Comparison of ENCODE assay signal across 1 cellular context in the genomic region with DNA sequence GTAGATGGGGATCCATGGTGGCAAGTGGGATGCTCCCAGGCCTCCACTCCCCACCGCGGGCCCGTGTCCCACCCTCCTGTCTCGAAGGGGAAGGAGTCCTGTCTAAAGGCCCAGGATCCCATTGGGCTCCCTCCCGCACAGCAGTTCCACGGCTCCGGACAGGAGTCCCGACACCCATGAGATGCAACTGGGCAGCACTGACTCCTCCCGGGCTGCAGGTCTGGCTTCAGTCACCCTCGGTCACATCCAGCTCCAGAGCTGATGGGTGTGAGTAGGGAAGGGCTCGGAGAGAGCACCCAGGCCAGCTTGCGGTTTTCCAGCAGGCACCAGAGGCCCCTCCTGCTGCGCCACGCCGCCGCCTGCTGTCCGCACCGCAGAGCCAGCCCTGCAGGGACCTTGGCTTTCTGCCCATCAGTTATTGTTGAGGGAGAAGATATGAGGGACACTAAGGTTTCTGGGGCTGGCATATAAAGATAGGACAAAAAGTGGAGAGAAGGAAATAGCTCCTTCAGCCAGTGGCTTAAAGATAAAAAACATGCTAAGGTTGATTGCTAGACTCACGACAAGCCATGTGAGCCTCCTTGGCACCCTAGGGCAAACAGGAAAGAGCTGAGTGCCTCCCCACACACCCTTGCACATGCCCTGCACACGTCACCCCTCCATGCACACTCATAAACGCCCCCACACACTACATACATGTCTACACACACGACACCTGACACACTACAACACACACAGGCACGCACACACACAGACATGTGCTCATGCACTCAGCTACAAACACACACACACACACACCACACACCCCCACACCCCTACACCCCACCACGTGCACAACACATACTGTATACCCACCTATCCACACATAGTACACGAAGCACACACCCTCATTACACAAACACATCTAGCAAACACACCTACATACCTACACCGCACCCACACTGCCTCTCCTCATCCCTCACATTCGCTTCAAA.
A peak's percentile ranks its signal among the peaks of the same experiment; 100 is the strongest.
TF ChIP-seq lines count a peak whose summit lies in the region.

No MANE protein-coding gene starts in this region.

TF ChIP-seq in K562, 482 proteins besides CTCF, POLR2A, EP300 and RAD21 (continued from another document):
- TF ChIP-seq, protein P1, sequence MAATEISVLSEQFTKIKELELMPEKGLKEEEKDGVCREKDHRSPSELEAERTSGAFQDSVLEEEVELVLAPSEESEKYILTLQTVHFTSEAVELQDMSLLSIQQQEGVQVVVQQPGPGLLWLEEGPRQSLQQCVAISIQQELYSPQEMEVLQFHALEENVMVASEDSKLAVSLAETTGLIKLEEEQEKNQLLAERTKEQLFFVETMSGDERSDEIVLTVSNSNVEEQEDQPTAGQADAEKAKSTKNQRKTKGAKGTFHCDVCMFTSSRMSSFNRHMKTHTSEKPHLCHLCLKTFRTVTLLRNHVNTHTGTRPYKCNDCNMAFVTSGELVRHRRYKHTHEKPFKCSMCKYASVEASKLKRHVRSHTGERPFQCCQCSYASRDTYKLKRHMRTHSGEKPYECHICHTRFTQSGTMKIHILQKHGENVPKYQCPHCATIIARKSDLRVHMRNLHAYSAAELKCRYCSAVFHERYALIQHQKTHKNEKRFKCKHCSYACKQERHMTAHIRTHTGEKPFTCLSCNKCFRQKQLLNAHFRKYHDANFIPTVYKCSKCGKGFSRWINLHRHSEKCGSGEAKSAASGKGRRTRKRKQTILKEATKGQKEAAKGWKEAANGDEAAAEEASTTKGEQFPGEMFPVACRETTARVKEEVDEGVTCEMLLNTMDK (IDR thresholded peaks at IDR 0.05; ENCODE audit: borderline replicate concordance, insufficient read depth, low read depth, low read length, poor library complexity, severe bottlenecking), result peak; percentile 36
- TF ChIP-seq, protein P2, sequence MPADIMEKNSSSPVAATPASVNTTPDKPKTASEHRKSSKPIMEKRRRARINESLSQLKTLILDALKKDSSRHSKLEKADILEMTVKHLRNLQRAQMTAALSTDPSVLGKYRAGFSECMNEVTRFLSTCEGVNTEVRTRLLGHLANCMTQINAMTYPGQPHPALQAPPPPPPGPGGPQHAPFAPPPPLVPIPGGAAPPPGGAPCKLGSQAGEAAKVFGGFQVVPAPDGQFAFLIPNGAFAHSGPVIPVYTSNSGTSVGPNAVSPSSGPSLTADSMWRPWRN (IDR thresholded peaks at IDR 0.05; ENCODE audit: low read depth), result peak; percentile 96
- TF ChIP-seq ZNF778 (CRISPR knock-in tag; IDR thresholded peaks at IDR 0.05), result no peak
- peak; percentile 62; the same call in 1 of the 2 replicates for TF ChIP-seq ZKSCAN1 (IDR thresholded peaks at IDR 0.05; ENCODE audit: low read depth, low read length)
- 0 out of 2 replicates have a peak, but pooled peaks have one; percentile 45 for TF ChIP-seq ADNP (tag; IDR thresholded peaks at IDR 0.05)
- TF ChIP-seq, protein P3, sequence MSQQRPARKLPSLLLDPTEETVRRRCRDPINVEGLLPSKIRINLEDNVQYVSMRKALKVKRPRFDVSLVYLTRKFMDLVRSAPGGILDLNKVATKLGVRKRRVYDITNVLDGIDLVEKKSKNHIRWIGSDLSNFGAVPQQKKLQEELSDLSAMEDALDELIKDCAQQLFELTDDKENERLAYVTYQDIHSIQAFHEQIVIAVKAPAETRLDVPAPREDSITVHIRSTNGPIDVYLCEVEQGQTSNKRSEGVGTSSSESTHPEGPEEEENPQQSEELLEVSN (IDR thresholded peaks at IDR 0.05; ENCODE audit: borderline replicate concordance in 1 of 2, extremely low read depth in 1 of 2, insufficient read depth in 1 of 2, insufficient read length in 1 of 2, low read depth in 1 of 2, low read length in 1 of 2, poor library complexity in 1 of 2, severe bottlenecking in 1 of 2), result peak in 1 of 2 experiments; percentile 10
- TF ChIP-seq, protein P4, sequence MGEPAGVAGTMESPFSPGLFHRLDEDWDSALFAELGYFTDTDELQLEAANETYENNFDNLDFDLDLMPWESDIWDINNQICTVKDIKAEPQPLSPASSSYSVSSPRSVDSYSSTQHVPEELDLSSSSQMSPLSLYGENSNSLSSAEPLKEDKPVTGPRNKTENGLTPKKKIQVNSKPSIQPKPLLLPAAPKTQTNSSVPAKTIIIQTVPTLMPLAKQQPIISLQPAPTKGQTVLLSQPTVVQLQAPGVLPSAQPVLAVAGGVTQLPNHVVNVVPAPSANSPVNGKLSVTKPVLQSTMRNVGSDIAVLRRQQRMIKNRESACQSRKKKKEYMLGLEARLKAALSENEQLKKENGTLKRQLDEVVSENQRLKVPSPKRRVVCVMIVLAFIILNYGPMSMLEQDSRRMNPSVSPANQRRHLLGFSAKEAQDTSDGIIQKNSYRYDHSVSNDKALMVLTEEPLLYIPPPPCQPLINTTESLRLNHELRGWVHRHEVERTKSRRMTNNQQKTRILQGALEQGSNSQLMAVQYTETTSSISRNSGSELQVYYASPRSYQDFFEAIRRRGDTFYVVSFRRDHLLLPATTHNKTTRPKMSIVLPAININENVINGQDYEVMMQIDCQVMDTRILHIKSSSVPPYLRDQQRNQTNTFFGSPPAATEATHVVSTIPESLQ (CRISPR knock-in tag; IDR thresholded peaks at IDR 0.05), result no peak
- no peak for TF ChIP-seq NR2F6 (CRISPR knock-in tag; IDR thresholded peaks at IDR 0.05)
- no peak for TF ChIP-seq PURB (CRISPR knock-in tag; IDR thresholded peaks at IDR 0.05; ENCODE audit: low read depth)
- no peak for TF ChIP-seq BACH1 (tag; IDR thresholded peaks at IDR 0.05)
- no peak for TF ChIP-seq ZNF561 (CRISPR knock-in tag; conservative IDR thresholded peaks at IDR 0.05)
- TF ChIP-seq, protein P5, sequence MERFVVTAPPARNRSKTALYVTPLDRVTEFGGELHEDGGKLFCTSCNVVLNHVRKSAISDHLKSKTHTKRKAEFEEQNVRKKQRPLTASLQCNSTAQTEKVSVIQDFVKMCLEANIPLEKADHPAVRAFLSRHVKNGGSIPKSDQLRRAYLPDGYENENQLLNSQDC (CRISPR knock-in tag; IDR thresholded peaks at IDR 0.05), result no peak
- TF ChIP-seq, protein P6, sequence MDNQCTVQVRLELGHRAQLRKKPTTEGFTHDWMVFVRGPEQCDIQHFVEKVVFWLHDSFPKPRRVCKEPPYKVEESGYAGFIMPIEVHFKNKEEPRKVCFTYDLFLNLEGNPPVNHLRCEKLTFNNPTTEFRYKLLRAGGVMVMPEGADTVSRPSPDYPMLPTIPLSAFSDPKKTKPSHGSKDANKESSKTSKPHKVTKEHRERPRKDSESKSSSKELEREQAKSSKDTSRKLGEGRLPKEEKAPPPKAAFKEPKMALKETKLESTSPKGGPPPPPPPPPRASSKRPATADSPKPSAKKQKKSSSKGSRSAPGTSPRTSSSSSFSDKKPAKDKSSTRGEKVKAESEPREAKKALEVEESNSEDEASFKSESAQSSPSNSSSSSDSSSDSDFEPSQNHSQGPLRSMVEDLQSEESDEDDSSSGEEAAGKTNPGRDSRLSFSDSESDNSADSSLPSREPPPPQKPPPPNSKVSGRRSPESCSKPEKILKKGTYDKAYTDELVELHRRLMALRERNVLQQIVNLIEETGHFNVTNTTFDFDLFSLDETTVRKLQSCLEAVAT (IDR thresholded peaks at IDR 0.05), result peak; percentile 84 to 95
- TF ChIP-seq EGR1 (conservative IDR thresholded peaks at IDR 0.05), result peak; percentile 71
- TF ChIP-seq ZNF140 (CRISPR knock-in tag; IDR thresholded peaks at IDR 0.05), result no peak
- TF ChIP-seq, protein P7, sequence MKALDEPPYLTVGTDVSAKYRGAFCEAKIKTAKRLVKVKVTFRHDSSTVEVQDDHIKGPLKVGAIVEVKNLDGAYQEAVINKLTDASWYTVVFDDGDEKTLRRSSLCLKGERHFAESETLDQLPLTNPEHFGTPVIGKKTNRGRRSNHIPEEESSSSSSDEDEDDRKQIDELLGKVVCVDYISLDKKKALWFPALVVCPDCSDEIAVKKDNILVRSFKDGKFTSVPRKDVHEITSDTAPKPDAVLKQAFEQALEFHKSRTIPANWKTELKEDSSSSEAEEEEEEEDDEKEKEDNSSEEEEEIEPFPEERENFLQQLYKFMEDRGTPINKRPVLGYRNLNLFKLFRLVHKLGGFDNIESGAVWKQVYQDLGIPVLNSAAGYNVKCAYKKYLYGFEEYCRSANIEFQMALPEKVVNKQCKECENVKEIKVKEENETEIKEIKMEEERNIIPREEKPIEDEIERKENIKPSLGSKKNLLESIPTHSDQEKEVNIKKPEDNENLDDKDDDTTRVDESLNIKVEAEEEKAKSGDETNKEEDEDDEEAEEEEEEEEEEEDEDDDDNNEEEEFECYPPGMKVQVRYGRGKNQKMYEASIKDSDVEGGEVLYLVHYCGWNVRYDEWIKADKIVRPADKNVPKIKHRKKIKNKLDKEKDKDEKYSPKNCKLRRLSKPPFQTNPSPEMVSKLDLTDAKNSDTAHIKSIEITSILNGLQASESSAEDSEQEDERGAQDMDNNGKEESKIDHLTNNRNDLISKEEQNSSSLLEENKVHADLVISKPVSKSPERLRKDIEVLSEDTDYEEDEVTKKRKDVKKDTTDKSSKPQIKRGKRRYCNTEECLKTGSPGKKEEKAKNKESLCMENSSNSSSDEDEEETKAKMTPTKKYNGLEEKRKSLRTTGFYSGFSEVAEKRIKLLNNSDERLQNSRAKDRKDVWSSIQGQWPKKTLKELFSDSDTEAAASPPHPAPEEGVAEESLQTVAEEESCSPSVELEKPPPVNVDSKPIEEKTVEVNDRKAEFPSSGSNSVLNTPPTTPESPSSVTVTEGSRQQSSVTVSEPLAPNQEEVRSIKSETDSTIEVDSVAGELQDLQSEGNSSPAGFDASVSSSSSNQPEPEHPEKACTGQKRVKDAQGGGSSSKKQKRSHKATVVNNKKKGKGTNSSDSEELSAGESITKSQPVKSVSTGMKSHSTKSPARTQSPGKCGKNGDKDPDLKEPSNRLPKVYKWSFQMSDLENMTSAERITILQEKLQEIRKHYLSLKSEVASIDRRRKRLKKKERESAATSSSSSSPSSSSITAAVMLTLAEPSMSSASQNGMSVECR (CRISPR knock-in tag; IDR thresholded peaks at IDR 0.05), result 0 out of 2 replicates have a peak, but pooled peaks have one; percentile 49
- no peak for TF ChIP-seq MCM5 (IDR thresholded peaks at IDR 0.05; ENCODE audit: low read depth)
- TF ChIP-seq SAP30 (IDR thresholded peaks at IDR 0.05; ENCODE audit: borderline replicate concordance, insufficient read depth, low read depth, low read length, poor library complexity, severe bottlenecking), result no peak
- no peak for TF ChIP-seq MCM7 (IDR thresholded peaks at IDR 0.05)
- TF ChIP-seq MAFF (IDR thresholded peaks at IDR 0.05; ENCODE audit: low read length), result no peak
- TF ChIP-seq POLR3A (IDR thresholded peaks at IDR 0.05; ENCODE audit: borderline replicate concordance, extremely low read depth, insufficient read depth, insufficient read length), result no peak
- TF ChIP-seq, protein P8, sequence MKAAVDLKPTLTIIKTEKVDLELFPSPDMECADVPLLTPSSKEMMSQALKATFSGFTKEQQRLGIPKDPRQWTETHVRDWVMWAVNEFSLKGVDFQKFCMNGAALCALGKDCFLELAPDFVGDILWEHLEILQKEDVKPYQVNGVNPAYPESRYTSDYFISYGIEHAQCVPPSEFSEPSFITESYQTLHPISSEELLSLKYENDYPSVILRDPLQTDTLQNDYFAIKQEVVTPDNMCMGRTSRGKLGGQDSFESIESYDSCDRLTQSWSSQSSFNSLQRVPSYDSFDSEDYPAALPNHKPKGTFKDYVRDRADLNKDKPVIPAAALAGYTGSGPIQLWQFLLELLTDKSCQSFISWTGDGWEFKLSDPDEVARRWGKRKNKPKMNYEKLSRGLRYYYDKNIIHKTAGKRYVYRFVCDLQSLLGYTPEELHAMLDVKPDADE (conservative IDR thresholded peaks at IDR 0.05; ENCODE audit: control insufficient read depth, low read depth, low read length), result 0 out of 2 replicates have a peak, but pooled peaks have one; percentile 19
- peak; percentile 51; the same call in 1 of the 2 replicates for TF ChIP-seq TOE1 (IDR thresholded peaks at IDR 0.05; ENCODE audit: borderline replicate concordance)
- TF ChIP-seq TOE1 (CRISPR knock-in tag; IDR thresholded peaks at IDR 0.05; ENCODE audit: borderline replicate concordance, low read depth), result no peak
- no peak for TF ChIP-seq WHSC1 (IDR thresholded peaks at IDR 0.05; ENCODE audit: low read length)
- TF ChIP-seq HNRNPLL (IDR thresholded peaks at IDR 0.05; ENCODE audit: low read depth, low read length, poor library complexity, severe bottlenecking), result no peak
- no peak for TF ChIP-seq ZNF408 (CRISPR knock-in tag; IDR thresholded peaks at IDR 0.05; ENCODE audit: low read depth)
TF ChIP-seq in K562: peak in this region for 164.
